Comparison of ENCODE assay signal across 8 cellular contexts in the genomic region with DNA sequence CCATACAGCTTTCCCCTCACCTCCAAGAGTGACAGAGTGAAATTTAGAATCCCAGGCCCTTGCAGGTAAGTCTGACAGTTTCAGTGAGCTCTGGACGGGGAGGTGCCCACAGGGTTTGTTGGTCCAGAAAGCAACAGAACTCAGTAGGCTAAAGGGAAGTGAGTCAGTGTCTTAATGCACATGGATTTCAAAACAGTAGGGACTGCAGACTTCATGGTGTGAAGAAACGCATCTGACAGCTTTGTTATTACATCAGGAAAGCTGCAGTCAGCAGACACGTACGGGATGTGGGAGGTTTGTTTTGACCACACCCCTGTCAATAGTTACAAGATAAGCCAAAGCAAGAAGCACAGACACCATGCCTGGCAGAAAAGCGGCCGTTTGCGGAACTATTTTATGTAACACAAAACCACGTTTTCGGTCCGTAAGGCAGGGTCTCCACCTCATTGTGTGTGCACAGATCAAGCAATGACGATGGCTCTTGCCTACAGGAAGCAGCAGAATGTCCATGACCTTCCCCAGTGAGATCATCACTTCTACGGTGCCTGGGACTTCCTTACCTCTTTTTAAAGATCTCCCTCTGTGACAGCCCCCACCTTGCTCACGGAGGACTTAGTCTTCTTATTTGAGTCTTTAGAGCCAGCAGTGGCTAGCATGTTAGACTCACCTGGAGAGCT. TPM values are rescaled to one million over a fixed set of nuclear protein-coding genes. Genes with fewer than 3 reads are reported as not detected.
DNase-seq lines count a peak whose midpoint lies in the region; ATAC-seq and TF ChIP-seq lines count a peak whose summit lies in the region.

No MANE protein-coding gene starts in this region.

- ATAC-seq in upper lobe of left lung (ENCODE audit: low FRiP score in 2 of 2) (peak; percentile 89 to 94), HG03469 (IDR thresholded peaks at IDR 0.05; ENCODE audit: unreplicated experiment) (no peak)

- TF ChIP-seq CTCF in CD14-positive monocyte (IDR thresholded peaks at IDR 0.05) (no peak), fibroblast of the aortic adventitia (IDR thresholded peaks at IDR 0.05; ENCODE audit: insufficient read depth, low read length) (no peak), prostate gland (IDR thresholded peaks at IDR 0.05) (no peak), upper lobe of left lung (IDR thresholded peaks at IDR 0.05) (no peak)

- DNase-seq in CD14-positive monocyte (ENCODE audit: low spot score) (peak; percentile 98), HCEC 1CT (peak; percentile 91), NOMO-1 treated with dmso at 0.1 percent for 144 hours (lab: John Stamatoyannopoulos, UW; ENCODE audit: unreplicated experiment) (peak; percentile 98), fibroblast of the aortic adventitia (ENCODE audit: low read depth) (peak; percentile 97), prostate gland (ENCODE audit: low spot score) (peak; percentile 24), upper lobe of left lung (peak in 1 of 2 donors; percentile 88)
- DNase-seq in activated T-cell treated with anti-CD3 and anti-CD28 coated beads, Interleukin-2, amount 50 U/mL, for 1 hour: peak; percentile 72

- peaks cover 3 to 6% of the 10 kb centered on the region in 2 donors for H3K36me3 Mint-ChIP-seq in CD14-positive monocyte

- intact Hi-C loops in CD14-positive monocyte (cut with micrococcal nuclease) (loop anchor here (1.0 to 2.0 kb wide), 5 partner anchors 21 to 63 kb away; no protein-coding TSS in a partner anchor), prostate gland (cut with DNase I) (no loop called here)

- TF ChIP-seq POLR2A in prostate gland (IDR thresholded peaks at IDR 0.05): no peak
- TF ChIP-seq POLR2A in upper lobe of left lung (IDR thresholded peaks at IDR 0.05): peak in 2 of 4 donors; percentile 34 to 70

- H3K9me3 ChIP-seq in prostate gland: no peaks in the 10 kb centered on the region
- peaks cover 6 to 14% (median 8%) of the 10 kb centered on the region in 4 donors for H3K9me3 ChIP-seq in upper lobe of left lung

- H3K4me1 Mint-ChIP-seq in CD14-positive monocyte: peaks cover 33% of the 10 kb centered on the region

- H3K27me3 ChIP-seq in prostate gland (replicated peaks; ENCODE audit: insufficient read depth) (no peaks in the 10 kb centered on the region), upper lobe of left lung (no peaks in the 10 kb centered on the region)

- H3K4me1 ChIP-seq in prostate gland (replicated peaks) (no peaks in the 10 kb centered on the region), upper lobe of left lung (peaks cover 0 to 15% (median 5%) of the 10 kb centered on the region in 4 donors)

- peaks cover 8 to 19% (median 14%) of the 10 kb centered on the region in 7 donors for H3K9me3 Mint-ChIP-seq in CD14-positive monocyte

- H3K27ac ChIP-seq in prostate gland: no peak overlapping the region
- peak overlapping the region; percentile 68 to 87 (median 86) for H3K27ac ChIP-seq in upper lobe of left lung

- H3K4me3 Mint-ChIP-seq in CD14-positive monocyte: peak overlapping the region; percentile 69 to 76

- H3K4me3 ChIP-seq in fibroblast of the aortic adventitia (ENCODE audit: low read depth, low read length) (no peak overlapping the region), prostate gland (no peak overlapping the region), upper lobe of left lung (no peak overlapping the region)

- TF ChIP-seq EP300 in upper lobe of left lung (IDR thresholded peaks at IDR 0.05): peak; percentile 60 to 96 (median 86)

- peaks cover 2 to 6% (median 3%) of the 10 kb centered on the region in 3 donors for H3K27me3 Mint-ChIP-seq in CD14-positive monocyte (ENCODE audit: low read depth in 3 of 3)

- H3K36me3 ChIP-seq in prostate gland (no peaks in the 10 kb centered on the region), upper lobe of left lung (no peaks in the 10 kb centered on the region)

- WGBS in prostate gland: 44% methylated on average over 13 of the region's 13 CpGs
- 15 to 33% methylated on average over 12 to 13 of the region's 13 CpGs for WGBS in upper lobe of left lung, 2 donors

- peak overlapping the region; percentile 98 to 100 (median 99) for H3K27ac Mint-ChIP-seq in CD14-positive monocyte

RNA-seq across cellular contexts. Expression of gene FTH1, which starts 58.1 kb away (rescaled TPM):
- polyA plus RNA-seq in CD14-positive monocyte: over 10,000 TPM in 1 of 2 donors, 1,000 to 10,000 TPM in 1; 8,968 to 11,239 TPM
- total RNA-seq in fibroblast of the aortic adventitia (ENCODE audit: low replicate concordance) (1,813 and 2,631 TPM in 2 replicates), prostate gland (1,000 to 10,000 TPM; 1,344 to 1,560 TPM), upper lobe of left lung (1,000 to 10,000 TPM; 2,996 to 4,693 (median 4,496) TPM)

Comparison
In these comparisons a context has a peak if more than half of its experiments do, and no peak if none do; other contexts are left out.
1. H3K27ac ChIP-seq: peak in upper lobe of left lung (4 of 4); none in prostate gland (0 of 2).